ENCODE assay signal across 20 cellular contexts in the genomic region with DNA sequence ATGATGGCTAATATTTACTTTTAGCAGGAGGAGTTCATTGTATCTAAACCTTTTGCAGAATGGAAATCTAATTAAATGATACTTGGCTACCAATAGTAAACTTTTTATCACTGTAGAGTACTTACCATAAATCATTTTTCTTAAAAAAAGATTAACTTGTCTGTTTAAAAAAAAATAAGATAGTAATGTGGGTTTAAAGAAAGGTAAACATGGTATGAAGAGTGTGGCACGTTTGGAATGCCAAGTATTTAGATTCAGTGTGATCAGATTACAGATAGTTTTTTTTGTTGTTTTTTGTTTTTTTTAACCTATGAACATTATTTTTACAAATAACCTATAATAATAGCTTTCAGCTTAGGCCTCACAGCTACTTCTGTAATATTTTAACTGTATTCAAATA. TPM values are rescaled to one million over a fixed set of nuclear protein-coding genes. Genes with fewer than 3 reads are reported as not detected.
DNase-seq lines count a peak whose midpoint lies in the region; ATAC-seq, FAIRE-seq and TF ChIP-seq lines count a peak whose summit lies in the region.
"Had no signal": no experiment of that assay in that cellular context is flagged by ENCODE, and none has a peak within 500 bp of the region (broad histone marks: within the 10 kb centered on the region; RNA-seq: fewer than 3 reads in every experiment).

No MANE protein-coding gene starts in this region.

- no peak overlapping the region for H3K9ac ChIP-seq in parathyroid adenoma
- H3K9ac ChIP-seq: BLaER1 treated with 17β-estradiol and CSF1 and Interleukin-3, amounts not matched to agents 10 nM and 100 nM had no signal

- H3K4me3 ChIP-seq in parathyroid adenoma (ENCODE audit: low read depth, low read length), result no peak overlapping the region
- H3K4me3 ChIP-seq: BLaER1 treated with 17β-estradiol and CSF1 and Interleukin-3, amounts not matched to agents 10 nM and 100 nM; heart right ventricle; upper lobe of right lung had no signal

- no peak overlapping the region for H2AFZ ChIP-seq in parathyroid adenoma

- no peaks in the 10 kb centered on the region for H3K9me3 ChIP-seq in parathyroid adenoma (ENCODE audit: control insufficient read depth, low read length)
- H3K9me3 ChIP-seq: heart right ventricle, upper lobe of right lung had no signal

- DNase-seq in M059J (ENCODE audit: low read depth), result peak; percentile 61
- DNase-seq in NCI-H510A (lab: John Stamatoyannopoulos, UW), result no peak
- no peak for DNase-seq in medulla oblongata (ENCODE audit: extremely low spot score)
- DNase-seq: activated CD4-positive, CD25-positive, alpha-beta regulatory T cell; activated naive CD4-positive, alpha-beta T cell treated with Interleukin-2 at 50 U/mL for 16 hours; DMS79 treated with DMSO at 0.1 percent for 48 hours; heart right ventricle; left ventricle myocardium superior; natural killer cell; right cardiac atrium; stimulated activated CD4-positive, alpha-beta T cell treated with anti-CD3 and anti-CD28 coated beads, Interleukin-4, amount 100 ng/mL, for 4 hours; upper lobe of right lung had no signal

- no peak for TF ChIP-seq CTCF in parathyroid adenoma (IDR thresholded peaks at IDR 0.05)

- FAIRE-seq in G401.6 (lab: Jason Lieb, UNC) (peak; percentile 94), endometrium (lab: Jason Lieb, UNC) (peak; percentile 21)
- FAIRE-seq: GM12891 had no signal

- H3K27ac ChIP-seq in parathyroid adenoma, result no peak overlapping the region
- H3K27ac ChIP-seq: BLaER1 treated with 17β-estradiol and CSF1 and Interleukin-3, amounts not matched to agents 10 nM and 100 nM; heart right ventricle; upper lobe of right lung had no signal

- H3K36me3 ChIP-seq in parathyroid adenoma (ENCODE audit: control insufficient read depth, insufficient read depth, low read length), result no peaks in the 10 kb centered on the region

- H3K79me2 ChIP-seq in parathyroid adenoma, result peaks cover 23% of the 10 kb centered on the region

- peaks cover 14% of the 10 kb centered on the region for H3K4me1 ChIP-seq in parathyroid adenoma

- peak overlapping the region; percentile 53 for H3K4me2 ChIP-seq in parathyroid adenoma (ENCODE audit: low read length)
- H3K4me2 ChIP-seq: BLaER1 treated with 17β-estradiol and CSF1 and Interleukin-3, amounts not matched to agents 10 nM and 100 nM had no signal

- no peak for ATAC-seq in GM19324 (IDR thresholded peaks at IDR 0.05; ENCODE audit: low FRiP score, unreplicated experiment)
- no peak for ATAC-seq in GM18511 (IDR thresholded peaks at IDR 0.05; ENCODE audit: unreplicated experiment)
- ATAC-seq: heart right ventricle; left ventricle myocardium superior; natural killer cell; right cardiac atrium; stimulated activated effector memory CD8-positive, alpha-beta T cell treated with anti-CD3 and anti-CD28 coated beads, Interleukin-12 subunit alpha, Interleukin-12 subunit beta, amount 100 ng/mL, for 72 hours; upper lobe of right lung had no signal

- no peaks in the 10 kb centered on the region for H3K27me3 ChIP-seq in parathyroid adenoma (ENCODE audit: control insufficient read depth, insufficient read depth, low read length)
- H3K27me3 ChIP-seq: BLaER1 treated with 17β-estradiol and CSF1 and Interleukin-3, amounts not matched to agents 10 nM and 100 nM; heart right ventricle; upper lobe of right lung had no signal

RNA-seq across cellular contexts. Expression of gene KTN1, which starts 25.8 kb away (rescaled TPM):
- total RNA-seq in M059J (2014; rRNA removed; shearing (Covaris generic)), result 74.6 and 76.6 TPM in 2 replicates
